Comparison of ENCODE assay signal across 1 cellular context in genomic region chr20:13783528-13783927, GRCh38.
TF ChIP-seq lines count a peak whose summit lies in the region.

No MANE protein-coding gene starts in this region.

TF ChIP-seq in GM23338, 12 proteins besides CTCF, POLR2A, EP300 and RAD21 (continued from another document):
- TF ChIP-seq ZNF462 (CRISPR knock-in tag; IDR thresholded peaks at IDR 0.05), result no peak
- no peak for TF ChIP-seq NANOG (IDR thresholded peaks at IDR 0.05; ENCODE audit: borderline replicate concordance)
- no peak for TF ChIP-seq EZH2 (IDR thresholded peaks at IDR 0.05; ENCODE audit: low read depth, unreplicated experiment)
- TF ChIP-seq ETS1 (IDR thresholded peaks at IDR 0.05), result no peak
- no peak for TF ChIP-seq ZNF114 (CRISPR knock-in tag; IDR thresholded peaks at IDR 0.05)
- no peak for TF ChIP-seq EZH2phosphoT487 (IDR thresholded peaks at IDR 0.05; ENCODE audit: unreplicated experiment)
- no peak for TF ChIP-seq REST (IDR thresholded peaks at IDR 0.05; ENCODE audit: unreplicated experiment)
TF ChIP-seq in GM23338: peak in this region for 0.
